ENCODE assay signal across 2 cellular contexts in the genomic region with DNA sequence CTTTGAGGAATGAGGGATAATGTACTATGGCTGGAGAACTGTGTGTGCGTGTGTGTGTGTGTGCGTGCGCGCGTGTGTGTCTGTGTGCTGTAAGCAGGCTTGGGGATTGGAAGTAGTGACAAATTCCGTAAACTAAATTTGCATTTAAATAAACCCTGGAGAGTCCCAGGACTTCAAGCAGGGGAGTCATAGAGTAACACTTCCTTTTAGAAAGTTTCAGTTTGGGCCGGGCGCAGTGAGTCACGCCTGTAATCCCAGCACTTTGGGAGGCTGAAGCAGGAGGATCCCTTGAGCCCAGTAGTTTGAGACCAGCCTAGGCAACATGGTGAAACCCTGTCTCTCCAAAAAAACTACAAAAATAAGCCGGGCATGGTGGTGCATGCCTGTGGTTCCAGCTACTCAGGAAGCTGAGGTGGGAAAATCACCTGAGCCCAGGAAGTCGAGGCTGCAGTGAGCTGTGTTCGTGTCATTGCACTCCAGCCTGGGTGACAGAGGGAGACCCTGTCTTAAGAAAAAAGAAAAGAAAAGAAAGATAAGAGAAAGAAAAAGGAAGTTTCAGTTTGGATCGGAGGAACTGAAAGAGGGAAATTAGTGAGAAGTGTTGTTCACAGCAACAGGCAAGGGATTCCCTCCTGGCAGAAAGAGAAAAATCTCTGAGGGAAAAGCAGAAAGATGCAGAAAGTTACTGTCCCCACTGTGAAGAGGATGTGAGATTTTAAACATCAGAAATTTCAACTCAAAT.
TF ChIP-seq lines count a peak whose summit lies in the region.

No MANE protein-coding gene starts in this region.

TF ChIP-seq in SK-N-SH, 30 proteins besides CTCF, POLR2A, EP300 and RAD21 (continued from another document):
- TF ChIP-seq, protein P1, sequence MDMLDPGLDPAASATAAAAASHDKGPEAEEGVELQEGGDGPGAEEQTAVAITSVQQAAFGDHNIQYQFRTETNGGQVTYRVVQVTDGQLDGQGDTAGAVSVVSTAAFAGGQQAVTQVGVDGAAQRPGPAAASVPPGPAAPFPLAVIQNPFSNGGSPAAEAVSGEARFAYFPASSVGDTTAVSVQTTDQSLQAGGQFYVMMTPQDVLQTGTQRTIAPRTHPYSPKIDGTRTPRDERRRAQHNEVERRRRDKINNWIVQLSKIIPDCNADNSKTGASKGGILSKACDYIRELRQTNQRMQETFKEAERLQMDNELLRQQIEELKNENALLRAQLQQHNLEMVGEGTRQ (IDR thresholded peaks at IDR 0.05; ENCODE audit: borderline replicate concordance, low read depth, low read length): no peak
- TF ChIP-seq CHD2 (IDR thresholded peaks at IDR 0.05; ENCODE audit: low read length, partially characterized antibody) (no peak), JUND (IDR thresholded peaks at IDR 0.05) (no peak), RCOR1 (IDR thresholded peaks at IDR 0.05; ENCODE audit: low read length) (no peak), TCF12 (IDR thresholded peaks at IDR 0.05) (no peak), YY1 (IDR thresholded peaks at IDR 0.05; ENCODE audit: low read depth) (no peak), MXI1 (IDR thresholded peaks at IDR 0.05; ENCODE audit: low read depth, low read length) (no peak), RXRA (IDR thresholded peaks at IDR 0.05; ENCODE audit: borderline replicate concordance, low read depth) (no peak), SIN3A (IDR thresholded peaks at IDR 0.05; ENCODE audit: borderline replicate concordance, low read depth, low read length) (no peak), TEAD4 (IDR thresholded peaks at IDR 0.05; ENCODE audit: borderline replicate concordance, insufficient read depth) (no peak), NFIC (IDR thresholded peaks at IDR 0.05; ENCODE audit: borderline replicate concordance) (no peak), EZH2phosphoT487 (IDR thresholded peaks at IDR 0.05; ENCODE audit: borderline replicate concordance, low read depth) (no peak), GABPA (IDR thresholded peaks at IDR 0.05; ENCODE audit: low read depth) (no peak), MEF2A (IDR thresholded peaks at IDR 0.05; ENCODE audit: borderline replicate concordance, low read depth) (no peak)
- TF ChIP-seq, protein P2, sequence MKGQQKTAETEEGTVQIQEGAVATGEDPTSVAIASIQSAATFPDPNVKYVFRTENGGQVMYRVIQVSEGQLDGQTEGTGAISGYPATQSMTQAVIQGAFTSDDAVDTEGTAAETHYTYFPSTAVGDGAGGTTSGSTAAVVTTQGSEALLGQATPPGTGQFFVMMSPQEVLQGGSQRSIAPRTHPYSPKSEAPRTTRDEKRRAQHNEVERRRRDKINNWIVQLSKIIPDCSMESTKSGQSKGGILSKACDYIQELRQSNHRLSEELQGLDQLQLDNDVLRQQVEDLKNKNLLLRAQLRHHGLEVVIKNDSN (IDR thresholded peaks at IDR 0.05; ENCODE audit: borderline replicate concordance, low read depth): no peak
- TF ChIP-seq, protein P3, sequence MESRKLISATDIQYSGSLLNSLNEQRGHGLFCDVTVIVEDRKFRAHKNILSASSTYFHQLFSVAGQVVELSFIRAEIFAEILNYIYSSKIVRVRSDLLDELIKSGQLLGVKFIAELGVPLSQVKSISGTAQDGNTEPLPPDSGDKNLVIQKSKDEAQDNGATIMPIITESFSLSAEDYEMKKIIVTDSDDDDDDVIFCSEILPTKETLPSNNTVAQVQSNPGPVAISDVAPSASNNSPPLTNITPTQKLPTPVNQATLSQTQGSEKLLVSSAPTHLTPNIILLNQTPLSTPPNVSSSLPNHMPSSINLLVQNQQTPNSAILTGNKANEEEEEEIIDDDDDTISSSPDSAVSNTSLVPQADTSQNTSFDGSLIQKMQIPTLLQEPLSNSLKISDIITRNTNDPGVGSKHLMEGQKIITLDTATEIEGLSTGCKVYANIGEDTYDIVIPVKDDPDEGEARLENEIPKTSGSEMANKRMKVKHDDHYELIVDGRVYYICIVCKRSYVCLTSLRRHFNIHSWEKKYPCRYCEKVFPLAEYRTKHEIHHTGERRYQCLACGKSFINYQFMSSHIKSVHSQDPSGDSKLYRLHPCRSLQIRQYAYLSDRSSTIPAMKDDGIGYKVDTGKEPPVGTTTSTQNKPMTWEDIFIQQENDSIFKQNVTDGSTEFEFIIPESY (IDR thresholded peaks at IDR 0.05; ENCODE audit: borderline replicate concordance, low read depth): no peak

TF ChIP-seq in SK-N-SH treated with all-trans-retinoic acid at 6 μM for 48 hours, 23 proteins besides CTCF, POLR2A, EP300 and RAD21 (continued from another document):
- TF ChIP-seq, protein P4, sequence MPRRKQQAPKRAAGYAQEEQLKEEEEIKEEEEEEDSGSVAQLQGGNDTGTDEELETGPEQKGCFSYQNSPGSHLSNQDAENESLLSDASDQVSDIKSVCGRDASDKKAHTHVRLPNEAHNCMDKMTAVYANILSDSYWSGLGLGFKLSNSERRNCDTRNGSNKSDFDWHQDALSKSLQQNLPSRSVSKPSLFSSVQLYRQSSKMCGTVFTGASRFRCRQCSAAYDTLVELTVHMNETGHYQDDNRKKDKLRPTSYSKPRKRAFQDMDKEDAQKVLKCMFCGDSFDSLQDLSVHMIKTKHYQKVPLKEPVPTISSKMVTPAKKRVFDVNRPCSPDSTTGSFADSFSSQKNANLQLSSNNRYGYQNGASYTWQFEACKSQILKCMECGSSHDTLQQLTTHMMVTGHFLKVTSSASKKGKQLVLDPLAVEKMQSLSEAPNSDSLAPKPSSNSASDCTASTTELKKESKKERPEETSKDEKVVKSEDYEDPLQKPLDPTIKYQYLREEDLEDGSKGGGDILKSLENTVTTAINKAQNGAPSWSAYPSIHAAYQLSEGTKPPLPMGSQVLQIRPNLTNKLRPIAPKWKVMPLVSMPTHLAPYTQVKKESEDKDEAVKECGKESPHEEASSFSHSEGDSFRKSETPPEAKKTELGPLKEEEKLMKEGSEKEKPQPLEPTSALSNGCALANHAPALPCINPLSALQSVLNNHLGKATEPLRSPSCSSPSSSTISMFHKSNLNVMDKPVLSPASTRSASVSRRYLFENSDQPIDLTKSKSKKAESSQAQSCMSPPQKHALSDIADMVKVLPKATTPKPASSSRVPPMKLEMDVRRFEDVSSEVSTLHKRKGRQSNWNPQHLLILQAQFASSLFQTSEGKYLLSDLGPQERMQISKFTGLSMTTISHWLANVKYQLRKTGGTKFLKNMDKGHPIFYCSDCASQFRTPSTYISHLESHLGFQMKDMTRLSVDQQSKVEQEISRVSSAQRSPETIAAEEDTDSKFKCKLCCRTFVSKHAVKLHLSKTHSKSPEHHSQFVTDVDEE (CRISPR knock-in tag; IDR thresholded peaks at IDR 0.05): no peak
- TF ChIP-seq RARB (CRISPR knock-in tag; IDR thresholded peaks at IDR 0.05): no peak
- no peak for TF ChIP-seq GLIS3 (CRISPR knock-in tag; IDR thresholded peaks at IDR 0.05)
- no peak for TF ChIP-seq ARNTL (CRISPR knock-in tag; IDR thresholded peaks at IDR 0.05; ENCODE audit: borderline replicate concordance, low read depth)
- TF ChIP-seq TOX (CRISPR knock-in tag; IDR thresholded peaks at IDR 0.05; ENCODE audit: borderline replicate concordance): no peak
- no peak for TF ChIP-seq ISL1 (CRISPR knock-in tag; IDR thresholded peaks at IDR 0.05)
- no peak for TF ChIP-seq ZNF565 (CRISPR knock-in tag; conservative IDR thresholded peaks at IDR 0.05; ENCODE audit: low read depth)
- TF ChIP-seq, protein P5, sequence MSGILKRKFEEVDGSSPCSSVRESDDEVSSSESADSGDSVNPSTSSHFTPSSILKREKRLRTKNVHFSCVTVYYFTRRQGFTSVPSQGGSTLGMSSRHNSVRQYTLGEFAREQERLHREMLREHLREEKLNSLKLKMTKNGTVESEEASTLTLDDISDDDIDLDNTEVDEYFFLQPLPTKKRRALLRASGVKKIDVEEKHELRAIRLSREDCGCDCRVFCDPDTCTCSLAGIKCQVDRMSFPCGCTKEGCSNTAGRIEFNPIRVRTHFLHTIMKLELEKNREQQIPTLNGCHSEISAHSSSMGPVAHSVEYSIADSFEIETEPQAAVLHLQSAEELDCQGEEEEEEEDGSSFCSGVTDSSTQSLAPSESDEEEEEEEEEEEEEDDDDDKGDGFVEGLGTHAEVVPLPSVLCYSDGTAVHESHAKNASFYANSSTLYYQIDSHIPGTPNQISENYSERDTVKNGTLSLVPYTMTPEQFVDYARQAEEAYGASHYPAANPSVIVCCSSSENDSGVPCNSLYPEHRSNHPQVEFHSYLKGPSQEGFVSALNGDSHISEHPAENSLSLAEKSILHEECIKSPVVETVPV (CRISPR knock-in tag; IDR thresholded peaks at IDR 0.05): no peak
